Comparison of ENCODE assay signal across 26 cellular contexts in the genomic region with DNA sequence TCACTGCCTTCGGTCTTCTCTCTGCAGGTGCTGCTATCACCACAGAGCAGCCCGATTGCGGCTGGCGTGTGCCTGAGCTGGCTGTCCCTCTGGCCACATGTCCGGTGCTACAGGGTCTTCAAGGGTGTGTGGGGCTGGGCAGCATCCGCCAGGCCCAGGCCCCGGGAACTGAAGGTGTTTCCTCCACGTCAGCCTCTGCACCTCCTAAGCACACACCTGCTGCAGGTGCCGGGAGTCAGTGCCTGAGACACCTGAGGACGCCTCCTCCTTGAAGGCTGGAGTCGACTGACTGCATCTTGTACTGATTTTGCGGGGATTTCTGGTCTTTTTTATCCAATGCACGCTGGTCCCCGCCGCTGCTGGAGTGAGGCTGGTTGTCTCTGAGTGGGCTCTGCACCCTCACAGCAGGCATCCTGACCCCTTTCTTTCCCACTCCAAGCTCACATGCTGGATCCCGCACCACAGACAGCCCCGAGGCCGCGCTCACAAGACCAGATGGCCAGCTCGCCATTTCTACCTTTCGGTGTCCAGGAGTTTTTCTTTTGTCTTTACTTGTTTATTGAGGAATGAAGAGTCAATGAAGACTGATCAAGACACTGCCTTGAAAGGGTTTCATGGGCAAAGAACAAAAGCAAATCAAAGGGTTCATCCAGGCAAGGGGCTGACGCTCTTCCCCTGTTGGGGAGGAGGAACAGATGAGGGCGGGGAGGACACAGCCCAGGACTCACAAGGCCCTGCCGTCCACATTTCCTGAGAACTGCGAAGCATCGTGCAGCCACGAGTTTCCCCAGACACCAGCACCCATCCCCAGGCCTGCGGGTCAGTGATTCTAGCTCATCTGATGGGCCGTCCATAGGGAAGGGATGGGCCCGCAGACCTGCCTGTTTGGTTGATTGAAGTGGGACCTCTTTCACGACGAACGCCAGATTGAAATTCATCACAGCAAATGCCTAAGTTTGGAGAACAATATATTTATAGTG.
"Had no signal": no experiment of that assay in that cellular context is flagged by ENCODE, and none has a peak within 500 bp of the region (broad histone marks: within the 10 kb centered on the region; RNA-seq: fewer than 3 reads in every experiment).

No MANE protein-coding gene starts in this region.

- H3K4me3 ChIP-seq: left lung, lung, pancreas, prostate gland, right lobe of liver, smooth muscle cell, stomach, testis, thyroid gland, transverse colon, upper lobe of right lung had no signal

- H3K27ac Mint-ChIP-seq: mesothelial cell of epicardium; naive B cell; natural killer cell; nephron progenitor cell; stimulated activated naive B cell treated with anti-CD40 and anti-IgM and Interleukin-4, amounts not matched to agents 10 μg/mL and 1 μg/mL and 100 μg/mL, for 72 hours had no signal

- DNase-seq: hippocampal formation; kidney; left colon; mesendoderm; naive B cell; natural killer cell; nephron progenitor cell; nucleus accumbens; pancreas; posterior cingulate gyrus; retina; stimulated activated CD4-positive, alpha-beta T cell treated with anti-CD3 and anti-CD28 coated beads, Interleukin-2, amount 100 ng/mL, for 24 hours; stimulated activated CD4-positive, alpha-beta T cell treated with anti-CD3 and anti-CD28 coated beads, Interleukin-4, amount 100 ng/mL, for 1 hour; stimulated activated naive B cell treated with anti-CD40 and anti-IgM and Interleukin-4, amounts not matched to agents 10 μg/mL and 1 μg/mL and 100 μg/mL, for 72 hours; stimulated activated naive CD8-positive, alpha-beta T cell treated with anti-CD3 and anti-CD28 coated beads, Interleukin-15, Interleukin-2, amounts not matched to agents 100 U/mL and 50 U/mL, for 24 hours; stomach; testis; thyroid gland; transverse colon; upper lobe of right lung had no signal

- H3K4me3 Mint-ChIP-seq: mesothelial cell of epicardium; naive B cell; natural killer cell; nephron progenitor cell; stimulated activated naive B cell treated with anti-CD40 and anti-IgM and Interleukin-4, amounts not matched to agents 10 μg/mL and 1 μg/mL and 100 μg/mL, for 72 hours had no signal

- H3K36me3 ChIP-seq: left lung, pancreas, prostate gland, right lobe of liver, stomach, thyroid gland, transverse colon, upper lobe of right lung had no signal

- H3K36me3 Mint-ChIP-seq: mesothelial cell of epicardium; natural killer cell; stimulated activated naive B cell treated with anti-CD40 and anti-IgM and Interleukin-4, amounts not matched to agents 10 μg/mL and 1 μg/mL and 100 μg/mL, for 72 hours had no signal

- ATAC-seq: left colon; left lung; natural killer cell; pancreas; right lobe of liver; stimulated activated naive B cell treated with anti-CD40 and anti-IgM and Interleukin-4, amounts not matched to agents 10 μg/mL and 1 μg/mL and 100 μg/mL, for 72 hours; stimulated activated naive CD8-positive, alpha-beta T cell treated with anti-CD3 and anti-CD28 coated beads, Interleukin-15, Interleukin-2, amounts not matched to agents 100 U/mL and 50 U/mL, for 24 hours; upper lobe of right lung had no signal

- H3K27ac ChIP-seq: left lung, pancreas, prostate gland, right lobe of liver, stomach, testis, thyroid gland, transverse colon, upper lobe of right lung had no signal

- H3K4me1 ChIP-seq: left lung, pancreas, prostate gland, right lobe of liver, stomach, testis, thyroid gland, transverse colon, upper lobe of right lung had no signal

- H3K4me1 Mint-ChIP-seq: mesothelial cell of epicardium; naive B cell; natural killer cell; stimulated activated naive B cell treated with anti-CD40 and anti-IgM and Interleukin-4, amounts not matched to agents 10 μg/mL and 1 μg/mL and 100 μg/mL, for 72 hours had no signal

- H3K9me3 Mint-ChIP-seq: natural killer cell had no signal

- H3K9me3 ChIP-seq: pancreas, prostate gland, right lobe of liver, testis, thyroid gland, transverse colon, upper lobe of right lung had no signal

- H3K27me3 ChIP-seq: pancreas, right lobe of liver, stomach, testis, thyroid gland, transverse colon, upper lobe of right lung had no signal

- H3K27me3 Mint-ChIP-seq: naive B cell had no signal
